ENCODE assay signal across 15 cellular contexts in the genomic region with DNA sequence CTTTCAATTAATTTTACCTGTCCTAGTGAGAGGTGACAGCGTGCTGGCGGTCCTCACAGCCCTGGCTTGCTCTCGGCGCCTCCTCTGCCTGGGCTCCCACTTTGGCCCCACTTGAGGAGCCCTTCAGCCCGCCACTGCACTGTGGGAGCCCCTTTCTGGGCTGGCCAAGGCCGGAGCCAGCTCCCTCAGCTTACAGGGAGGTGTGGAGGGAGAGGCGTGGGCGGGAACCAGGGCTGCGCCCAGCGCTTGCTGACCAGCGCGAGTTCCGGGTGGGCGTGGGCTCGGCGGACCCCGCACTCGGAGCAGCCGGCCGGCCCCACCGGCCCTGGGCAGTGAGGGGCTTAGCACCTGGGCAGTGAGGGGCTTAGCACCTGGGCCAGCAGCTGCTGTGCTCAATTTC. TPM values are rescaled to one million over a fixed set of nuclear protein-coding genes. Genes with fewer than 3 reads are reported as not detected.
"Had no signal": no experiment of that assay in that cellular context is flagged by ENCODE, and none has a peak within 500 bp of the region (broad histone marks: within the 10 kb centered on the region; RNA-seq: fewer than 3 reads in every experiment).

No MANE protein-coding gene starts in this region.

RNA-seq across cellular contexts. Expression of a gene that starts 6.0 kb away (rescaled TPM):
- total RNA-seq: subcutaneous adipose tissue, suprapubic skin, temporal lobe, thoracic aorta, thyroid gland, tibial nerve, transverse colon, upper lobe of left lung, upper lobe of right lung, ureter, urinary bladder, uterus, vagina had no signal
- polyA plus RNA-seq: stomach, thymus, urinary bladder had no signal

RNA-seq across cellular contexts. Expression of a gene that starts 10.4 kb away (rescaled TPM):
- total RNA-seq: stomach, subcutaneous adipose tissue, suprapubic skin, temporal lobe, thoracic aorta, thyroid gland, tibial nerve, transverse colon, upper lobe of left lung, upper lobe of right lung, ureter, urinary bladder, uterus, vagina had no signal
- polyA plus RNA-seq: stomach, thymus, urinary bladder had no signal

RNA-seq across cellular contexts. Expression of a gene that starts 56.3 kb away (rescaled TPM):
- total RNA-seq: stomach, subcutaneous adipose tissue, suprapubic skin, temporal lobe, thoracic aorta, thyroid gland, tibial nerve, transverse colon, upper lobe of left lung, upper lobe of right lung, ureter, urinary bladder, uterus, vagina had no signal
- polyA plus RNA-seq: stomach, thymus, urinary bladder had no signal
